Comparison of ENCODE assay signal across 9 cellular contexts in the genomic region with DNA sequence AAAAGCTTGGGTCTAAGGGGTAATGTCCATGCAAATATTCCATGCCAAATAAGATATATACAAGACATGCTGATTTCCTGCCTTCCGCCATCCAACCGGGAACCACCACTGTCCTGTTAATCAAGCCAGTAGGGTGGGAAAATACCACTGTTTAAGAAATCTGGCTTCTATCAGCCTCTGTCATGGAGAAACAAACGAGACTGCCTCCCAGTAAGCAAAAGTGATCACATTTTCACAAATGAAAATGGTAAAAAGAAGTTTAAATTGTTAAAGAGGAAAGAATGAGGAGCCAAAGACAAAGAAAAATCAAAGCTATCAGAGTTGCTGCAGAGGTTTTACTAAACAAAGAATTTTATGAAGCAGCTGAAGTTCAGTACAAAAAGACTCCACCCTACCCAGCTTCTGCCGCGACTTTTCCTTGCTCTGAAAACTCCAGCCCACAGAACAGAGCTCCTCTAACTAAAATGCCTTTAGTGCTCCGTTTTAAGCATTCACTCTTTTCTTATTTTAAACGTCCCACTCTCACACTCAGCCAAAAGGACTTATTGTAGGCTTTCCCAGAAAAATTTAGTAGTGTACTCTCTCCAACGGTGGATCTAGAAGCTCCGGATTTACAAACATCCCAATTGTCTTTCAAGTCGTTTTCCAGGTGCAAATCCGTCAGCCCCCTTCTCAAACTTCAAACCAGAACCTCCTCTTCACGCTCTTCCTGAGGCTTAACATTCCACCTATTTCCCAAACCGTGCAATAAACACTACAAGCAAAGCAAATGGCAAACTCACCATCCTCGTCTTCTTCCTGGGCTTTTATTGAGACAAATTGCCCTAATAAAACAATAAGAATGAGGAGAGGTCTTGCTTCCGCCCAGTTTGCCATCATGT. TPM values are rescaled to one million over a fixed set of nuclear protein-coding genes. Genes with fewer than 3 reads are reported as not detected.
DNase-seq lines count a peak whose midpoint lies in the region; ATAC-seq, FAIRE-seq and TF ChIP-seq lines count a peak whose summit lies in the region.
"Had no signal": no experiment of that assay in that cellular context is flagged by ENCODE, and none has a peak within 500 bp of the region (broad histone marks: within the 10 kb centered on the region; RNA-seq: fewer than 3 reads in every experiment).

No MANE protein-coding gene starts in this region.

- H3K36me3 Mint-ChIP-seq in activated naive CD8-positive, alpha-beta T cell treated with anti-CD3 and anti-CD28 coated beads, Interleukin-2, amount 50 U/mL, for 24 hours (ENCODE audit: low read depth): peaks cover 1% of the 10 kb centered on the region
- H3K36me3 Mint-ChIP-seq: memory B cell had no signal

- no peaks in the 10 kb centered on the region for H3K36me3 ChIP-seq in sigmoid colon

- no peak for TF ChIP-seq CTCF in sigmoid colon (IDR thresholded peaks at IDR 0.05)

- H3K4me3 Mint-ChIP-seq in activated naive CD8-positive, alpha-beta T cell treated with anti-CD3 and anti-CD28 coated beads, Interleukin-2, amount 50 U/mL, for 24 hours: peak overlapping the region; percentile 53
- H3K4me3 Mint-ChIP-seq: memory B cell had no signal

- no peak overlapping the region for H3K27ac Mint-ChIP-seq in activated naive CD8-positive, alpha-beta T cell treated with anti-CD3 and anti-CD28 coated beads, Interleukin-2, amount 50 U/mL, for 24 hours
- H3K27ac Mint-ChIP-seq: memory B cell had no signal

- TF ChIP-seq EP300 in sigmoid colon (IDR thresholded peaks at IDR 0.05): no peak

- H3K4me1 ChIP-seq in sigmoid colon: peaks cover 0 to 28% (median 14%) of the 10 kb centered on the region in 4 donors

- H3K9me3 ChIP-seq in sigmoid colon: no peaks in the 10 kb centered on the region

- TF ChIP-seq POLR2A in sigmoid colon (IDR thresholded peaks at IDR 0.05): no peak

- H3K4me1 Mint-ChIP-seq in activated naive CD8-positive, alpha-beta T cell treated with anti-CD3 and anti-CD28 coated beads, Interleukin-2, amount 50 U/mL, for 24 hours: peaks cover 13% of the 10 kb centered on the region
- H3K4me1 Mint-ChIP-seq: memory B cell had no signal

- peaks cover 13% of the 10 kb centered on the region for H3K27me3 Mint-ChIP-seq in activated naive CD8-positive, alpha-beta T cell treated with anti-CD3 and anti-CD28 coated beads, Interleukin-2, amount 50 U/mL, for 24 hours

- peak overlapping the region; percentile 77 to 91 (median 86) for H3K27ac ChIP-seq in sigmoid colon

- no peaks in the 10 kb centered on the region for H3K27me3 ChIP-seq in sigmoid colon

- peak; percentile 34 for FAIRE-seq in G401.6 (lab: Jason Lieb, UNC)

- no peak for DNase-seq in activated naive CD8-positive, alpha-beta T cell treated with anti-CD3 and anti-CD28 coated beads, Interleukin-2, amount 50 U/mL, for 24 hours
- peak; percentile 72 for DNase-seq in sigmoid colon
- DNase-seq in NCI-H2107 treated with DMSO at 0.1 percent for 48 hours (lab: John Stamatoyannopoulos, UW; ENCODE audit: unreplicated experiment): no peak
- DNase-seq in NCI-H82 treated with DMSO at 0.1 percent for 48 hours (lab: John Stamatoyannopoulos, UW; ENCODE audit: unreplicated experiment): no peak
- DNase-seq in activated effector memory CD4-positive, alpha-beta T cell treated with anti-CD3 and anti-CD28 coated beads, Interleukin-2, amount 50 U/mL, for 16 hours: no peak

- 5 to 9% methylated on average over 15 of the region's 15 CpGs for WGBS in sigmoid colon, 2 donors

- peak overlapping the region; percentile 47 for H3K4me3 ChIP-seq in iPS-11a (ENCODE audit: low read depth, low read length)
- peak overlapping the region; percentile 58 to 69 (median 66) for H3K4me3 ChIP-seq in sigmoid colon

- intact Hi-C loops in sigmoid colon (cut with DNase I): loop anchor here (5.0 to 10.0 kb wide), 4 partner anchors 33 to 233 kb away; no protein-coding TSS in a partner anchor

- no peak for ATAC-seq in activated naive CD8-positive, alpha-beta T cell treated with anti-CD3 and anti-CD28 coated beads, Interleukin-2, amount 50 U/mL, for 24 hours
- ATAC-seq in GM18498 (IDR thresholded peaks at IDR 0.05; ENCODE audit: unreplicated experiment): no peak

- no peaks in the 10 kb centered on the region for H3K9me3 Mint-ChIP-seq in activated naive CD8-positive, alpha-beta T cell treated with anti-CD3 and anti-CD28 coated beads, Interleukin-2, amount 50 U/mL, for 24 hours
- H3K9me3 Mint-ChIP-seq: memory B cell had no signal

RNA-seq across cellular contexts. Expression of gene COL5A2, which starts 0.6 kb away (rescaled TPM):
- 100 to 1,000 TPM in 1 of 4 donors, 10 to 100 TPM in 3; 60.9 to 164 (median 90.0) TPM for total RNA-seq in sigmoid colon
- 10 to 100 TPM in 1 of 3 donors, 1 to 10 TPM in 2; 3.6 to 31.0 (median 3.7) TPM for polyA plus RNA-seq in sigmoid colon
